1 cellular context compared by ENCODE assay signal in the genomic region with DNA sequence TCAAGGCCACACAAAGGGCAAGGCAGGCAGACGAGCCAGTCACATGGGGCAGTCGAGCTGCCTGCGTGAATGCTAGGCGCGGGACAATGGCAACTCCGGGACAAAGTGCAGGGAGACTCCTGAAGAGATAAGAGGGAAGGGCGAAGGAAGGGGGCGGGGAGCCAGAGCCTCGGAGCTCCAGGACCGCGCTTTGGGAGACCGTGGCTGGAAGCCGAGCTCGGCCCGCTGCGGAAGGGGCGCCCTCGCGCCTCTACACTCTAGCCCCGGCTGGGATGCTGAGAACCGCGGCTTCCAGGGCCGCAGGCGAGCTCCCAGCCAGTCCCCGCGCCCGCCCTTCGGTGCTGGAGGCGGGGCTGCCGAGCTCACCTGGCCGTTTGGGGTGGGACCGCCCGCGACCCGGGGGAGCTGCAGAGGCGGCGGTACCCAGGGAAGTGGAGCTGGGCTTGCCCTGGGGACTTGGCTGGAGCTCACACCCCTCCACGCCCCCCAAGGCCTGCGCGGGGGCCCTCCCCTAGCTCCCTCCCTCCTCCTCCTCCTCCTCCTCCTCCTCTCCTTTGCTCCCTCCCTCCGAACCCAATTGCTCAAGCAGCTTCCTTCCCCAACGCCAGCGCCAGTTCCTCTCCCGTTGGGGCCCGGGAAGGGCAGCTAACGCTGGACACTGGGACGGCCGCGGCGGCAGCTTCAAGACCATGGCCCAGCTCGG.
TF ChIP-seq lines count a peak whose summit lies in the region.

A gene with protein sequence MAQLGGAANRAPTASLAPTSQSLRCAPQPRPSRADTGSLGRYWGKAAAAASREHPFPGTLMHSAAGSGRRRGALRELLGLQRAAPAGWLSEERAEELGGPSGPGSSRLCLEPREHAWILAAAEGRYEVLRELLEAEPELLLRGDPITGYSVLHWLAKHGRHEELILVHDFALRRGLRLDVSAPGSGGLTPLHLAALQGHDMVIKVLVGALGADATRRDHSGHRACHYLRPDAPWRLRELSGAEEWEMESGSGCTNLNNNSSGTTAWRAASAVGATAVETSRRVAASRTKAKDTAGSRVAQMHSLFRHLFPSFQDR (plus strand): TSS at position 610 of the 703 bp plus-strand sequence. CDS start 80 bp downstream, at position 690.

TF ChIP-seq in HepG2, 621 proteins besides CTCF, POLR2A, EP300 and RAD21 (continued from another document):
- TF ChIP-seq ETV5 (CRISPR knock-in tag; IDR thresholded peaks at IDR 0.05; ENCODE audit: borderline replicate concordance) (peak; percentile 25; the same call in 1 of the 2 replicates), FIP1L1 (IDR thresholded peaks at IDR 0.05; ENCODE audit: borderline replicate concordance, insufficient read depth, low read depth, low read length) (no peak), THAP11 (CRISPR knock-in tag; IDR thresholded peaks at IDR 0.05) (0 out of 2 replicates have a peak, but pooled peaks have one; percentile 17), PHF20 (CRISPR knock-in tag; IDR thresholded peaks at IDR 0.05) (peak; percentile 14; the same call in 1 of the 2 replicates), NFKB2 (CRISPR knock-in tag; IDR thresholded peaks at IDR 0.05; ENCODE audit: borderline replicate concordance) (no peak), ZFP82 (CRISPR knock-in tag; IDR thresholded peaks at IDR 0.05; ENCODE audit: borderline replicate concordance) (no peak), PAX8 (CRISPR knock-in tag; IDR thresholded peaks at IDR 0.05; ENCODE audit: borderline replicate concordance) (0 out of 2 replicates have a peak, but pooled peaks have one; percentile 50), FOXK2 (IDR thresholded peaks at IDR 0.05) (no peak)
- TF ChIP-seq, protein P1, sequence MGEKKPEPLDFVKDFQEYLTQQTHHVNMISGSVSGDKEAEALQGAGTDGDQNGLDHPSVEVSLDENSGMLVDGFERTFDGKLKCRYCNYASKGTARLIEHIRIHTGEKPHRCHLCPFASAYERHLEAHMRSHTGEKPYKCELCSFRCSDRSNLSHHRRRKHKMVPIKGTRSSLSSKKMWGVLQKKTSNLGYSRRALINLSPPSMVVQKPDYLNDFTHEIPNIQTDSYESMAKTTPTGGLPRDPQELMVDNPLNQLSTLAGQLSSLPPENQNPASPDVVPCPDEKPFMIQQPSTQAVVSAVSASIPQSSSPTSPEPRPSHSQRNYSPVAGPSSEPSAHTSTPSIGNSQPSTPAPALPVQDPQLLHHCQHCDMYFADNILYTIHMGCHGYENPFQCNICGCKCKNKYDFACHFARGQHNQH (CRISPR knock-in tag; IDR thresholded peaks at IDR 0.05): peak; percentile 68
- TF ChIP-seq, protein P2, sequence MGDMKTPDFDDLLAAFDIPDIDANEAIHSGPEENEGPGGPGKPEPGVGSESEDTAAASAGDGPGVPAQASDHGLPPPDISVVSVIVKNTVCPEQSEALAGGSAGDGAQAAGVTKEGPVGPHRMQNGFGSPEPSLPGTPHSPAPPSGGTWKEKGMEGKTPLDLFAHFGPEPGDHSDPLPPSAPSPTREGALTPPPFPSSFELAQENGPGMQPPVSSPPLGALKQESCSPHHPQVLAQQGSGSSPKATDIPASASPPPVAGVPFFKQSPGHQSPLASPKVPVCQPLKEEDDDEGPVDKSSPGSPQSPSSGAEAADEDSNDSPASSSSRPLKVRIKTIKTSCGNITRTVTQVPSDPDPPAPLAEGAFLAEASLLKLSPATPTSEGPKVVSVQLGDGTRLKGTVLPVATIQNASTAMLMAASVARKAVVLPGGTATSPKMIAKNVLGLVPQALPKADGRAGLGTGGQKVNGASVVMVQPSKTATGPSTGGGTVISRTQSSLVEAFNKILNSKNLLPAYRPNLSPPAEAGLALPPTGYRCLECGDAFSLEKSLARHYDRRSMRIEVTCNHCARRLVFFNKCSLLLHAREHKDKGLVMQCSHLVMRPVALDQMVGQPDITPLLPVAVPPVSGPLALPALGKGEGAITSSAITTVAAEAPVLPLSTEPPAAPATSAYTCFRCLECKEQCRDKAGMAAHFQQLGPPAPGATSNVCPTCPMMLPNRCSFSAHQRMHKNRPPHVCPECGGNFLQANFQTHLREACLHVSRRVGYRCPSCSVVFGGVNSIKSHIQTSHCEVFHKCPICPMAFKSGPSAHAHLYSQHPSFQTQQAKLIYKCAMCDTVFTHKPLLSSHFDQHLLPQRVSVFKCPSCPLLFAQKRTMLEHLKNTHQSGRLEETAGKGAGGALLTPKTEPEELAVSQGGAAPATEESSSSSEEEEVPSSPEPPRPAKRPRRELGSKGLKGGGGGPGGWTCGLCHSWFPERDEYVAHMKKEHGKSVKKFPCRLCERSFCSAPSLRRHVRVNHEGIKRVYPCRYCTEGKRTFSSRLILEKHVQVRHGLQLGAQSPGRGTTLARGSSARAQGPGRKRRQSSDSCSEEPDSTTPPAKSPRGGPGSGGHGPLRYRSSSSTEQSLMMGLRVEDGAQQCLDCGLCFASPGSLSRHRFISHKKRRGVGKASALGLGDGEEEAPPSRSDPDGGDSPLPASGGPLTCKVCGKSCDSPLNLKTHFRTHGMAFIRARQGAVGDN (CRISPR knock-in tag; IDR thresholded peaks at IDR 0.05): peak; percentile 81
- TF ChIP-seq, protein P3, sequence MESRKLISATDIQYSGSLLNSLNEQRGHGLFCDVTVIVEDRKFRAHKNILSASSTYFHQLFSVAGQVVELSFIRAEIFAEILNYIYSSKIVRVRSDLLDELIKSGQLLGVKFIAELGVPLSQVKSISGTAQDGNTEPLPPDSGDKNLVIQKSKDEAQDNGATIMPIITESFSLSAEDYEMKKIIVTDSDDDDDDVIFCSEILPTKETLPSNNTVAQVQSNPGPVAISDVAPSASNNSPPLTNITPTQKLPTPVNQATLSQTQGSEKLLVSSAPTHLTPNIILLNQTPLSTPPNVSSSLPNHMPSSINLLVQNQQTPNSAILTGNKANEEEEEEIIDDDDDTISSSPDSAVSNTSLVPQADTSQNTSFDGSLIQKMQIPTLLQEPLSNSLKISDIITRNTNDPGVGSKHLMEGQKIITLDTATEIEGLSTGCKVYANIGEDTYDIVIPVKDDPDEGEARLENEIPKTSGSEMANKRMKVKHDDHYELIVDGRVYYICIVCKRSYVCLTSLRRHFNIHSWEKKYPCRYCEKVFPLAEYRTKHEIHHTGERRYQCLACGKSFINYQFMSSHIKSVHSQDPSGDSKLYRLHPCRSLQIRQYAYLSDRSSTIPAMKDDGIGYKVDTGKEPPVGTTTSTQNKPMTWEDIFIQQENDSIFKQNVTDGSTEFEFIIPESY (CRISPR knock-in tag; IDR thresholded peaks at IDR 0.05): peak; percentile 15; the same call in 1 of the 2 replicates
